ENCODE assay signal across 2 cellular contexts in the genomic region with DNA sequence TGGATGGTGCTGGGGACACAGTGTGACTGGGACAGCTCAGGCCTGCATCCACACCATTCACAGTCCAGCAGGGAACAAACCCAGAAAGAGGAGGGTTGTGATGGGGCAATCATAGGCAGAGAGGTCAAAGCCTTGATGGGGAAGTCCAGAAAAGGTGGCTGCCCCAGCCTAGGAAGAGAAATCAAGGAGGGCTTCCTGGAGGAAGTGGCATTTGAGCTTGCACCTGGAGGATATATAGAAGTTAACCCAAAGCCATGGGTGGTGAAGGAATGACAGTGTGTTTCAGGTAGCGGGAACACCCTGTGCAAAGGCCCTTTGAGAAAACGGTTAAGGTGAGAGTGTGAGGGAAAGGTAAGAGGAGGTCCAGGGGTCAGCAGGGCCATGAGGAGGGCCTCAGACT.
TF ChIP-seq lines count a peak whose summit lies in the region.

No MANE protein-coding gene starts in this region.

TF ChIP-seq in HCT116, 20 proteins besides CTCF, POLR2A, EP300 and RAD21:
- TF ChIP-seq, protein P1, sequence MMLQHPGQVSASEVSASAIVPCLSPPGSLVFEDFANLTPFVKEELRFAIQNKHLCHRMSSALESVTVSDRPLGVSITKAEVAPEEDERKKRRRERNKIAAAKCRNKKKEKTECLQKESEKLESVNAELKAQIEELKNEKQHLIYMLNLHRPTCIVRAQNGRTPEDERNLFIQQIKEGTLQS (IDR thresholded peaks at IDR 0.05), result no peak
- TF ChIP-seq SP1 (IDR thresholded peaks at IDR 0.05; ENCODE audit: low read depth), result no peak
- TF ChIP-seq EZH2phosphoT487 (IDR thresholded peaks at IDR 0.05; ENCODE audit: borderline replicate concordance), result no peak
- no peak for TF ChIP-seq FOSL1 (IDR thresholded peaks at IDR 0.05; ENCODE audit: low read depth)
- TF ChIP-seq YY1 (IDR thresholded peaks at IDR 0.05; ENCODE audit: extremely low read depth, insufficient replicate concordance, low read depth, low read length), result no peak
- no peak for TF ChIP-seq REST (IDR thresholded peaks at IDR 0.05; ENCODE audit: low read depth)
- TF ChIP-seq CEBPB (IDR thresholded peaks at IDR 0.05; ENCODE audit: low read depth), result no peak
- TF ChIP-seq ELF1 (IDR thresholded peaks at IDR 0.05; ENCODE audit: borderline replicate concordance, low read depth), result no peak
- no peak for TF ChIP-seq SIN3A (IDR thresholded peaks at IDR 0.05; ENCODE audit: low read depth)
- TF ChIP-seq, protein P2, sequence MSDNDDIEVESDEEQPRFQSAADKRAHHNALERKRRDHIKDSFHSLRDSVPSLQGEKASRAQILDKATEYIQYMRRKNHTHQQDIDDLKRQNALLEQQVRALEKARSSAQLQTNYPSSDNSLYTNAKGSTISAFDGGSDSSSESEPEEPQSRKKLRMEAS (IDR thresholded peaks at IDR 0.05), result no peak
- no peak for TF ChIP-seq JUND (IDR thresholded peaks at IDR 0.05)
- TF ChIP-seq CBX3 (IDR thresholded peaks at IDR 0.05; ENCODE audit: low read depth), result no peak
- TF ChIP-seq ZNF274 (IDR thresholded peaks at IDR 0.05; ENCODE audit: low read depth, low read length), result no peak
- TF ChIP-seq EZH2 (IDR thresholded peaks at IDR 0.05), result no peak
TF ChIP-seq in HCT116: peak in this region for 0.

TF ChIP-seq in H1, 55 proteins besides CTCF, POLR2A, EP300 and RAD21:
- TF ChIP-seq SUZ12 (IDR thresholded peaks at IDR 0.05; ENCODE audit: low read length) (no peak), CHD7 (IDR thresholded peaks at IDR 0.05; ENCODE audit: insufficient replicate concordance, low read length) (no peak)
TF ChIP-seq in H1: peak in this region for 0.
